ENCODE assay signal across 25 cellular contexts in genomic region chr2:236045264-236046235, GRCh38.
DNase-seq lines count a peak whose midpoint lies in the region; ATAC-seq, FAIRE-seq and TF ChIP-seq lines count a peak whose summit lies in the region.
"Had no signal": no experiment of that assay in that cellular context is flagged by ENCODE, and none has a peak within 500 bp of the region (broad histone marks: within the 10 kb centered on the region; RNA-seq: fewer than 3 reads in every experiment).

No MANE protein-coding gene starts in this region.

- no peaks in the 10 kb centered on the region for H3K79me1 ChIP-seq in mesendoderm (ENCODE audit: low read length)

- H3K36me3 ChIP-seq in bronchial epithelial cell (ENCODE audit: control insufficient read depth, insufficient read depth, low read length) (peaks cover 4% of the 10 kb centered on the region), mesendoderm (ENCODE audit: control insufficient read depth, insufficient read depth, low read length) (no peaks in the 10 kb centered on the region), SJCRH30 (peaks cover 3% of the 10 kb centered on the region)
- H3K36me3 ChIP-seq: uterus had no signal

- H3K4me1 ChIP-seq in mesendoderm (ENCODE audit: control insufficient read depth, low read depth, low read length): no peaks in the 10 kb centered on the region
- no peaks in the 10 kb centered on the region for H3K4me1 ChIP-seq in SJCRH30
- H3K4me1 ChIP-seq: gastroesophageal sphincter, left ventricle myocardium inferior, uterus had no signal

- WGBS in mesendoderm (ENCODE audit: extremely low coverage, insufficient coverage, low lambda C conversion rate): no CpG with 5 or more reads among the region's 25 CpGs

- no peak overlapping the region for H2AK5ac ChIP-seq in mesendoderm (ENCODE audit: low read length)

- intact Hi-C loops in natural killer cell (cut with micrococcal nuclease): no loop called here

- no peak overlapping the region for H2BK120ac ChIP-seq in mesendoderm (ENCODE audit: low read depth, low read length)

- no peak overlapping the region for H3K23ac ChIP-seq in mesendoderm (ENCODE audit: low read length)

- no peaks in the 10 kb centered on the region for H3K9me3 ChIP-seq in SJCRH30 (replicated peaks)
- H3K9me3 ChIP-seq: BLaER1 treated with 17β-estradiol and CSF1 and Interleukin-3, amounts not matched to agents 10 nM and 100 nM; gastroesophageal sphincter; left ventricle myocardium inferior; mucosa of descending colon; suprapubic skin; uterus had no signal

- H3K18ac ChIP-seq in mesendoderm (ENCODE audit: low read length): no peak overlapping the region

- FAIRE-seq in bronchial epithelial cell (lab: Jason Lieb, UNC): no peak
- FAIRE-seq: K562 had no signal

- ATAC-seq in natural killer cell treated with Interleukin-12 subunit alpha and Interleukin-12 subunit beta and Interleukin-15 and Interleukin-18, amount 100 ng/mL, for 72 hours: peak in 1 of 2 donors; percentile 6
- ATAC-seq in natural killer cell (no peak), GM19467 (IDR thresholded peaks at IDR 0.05; ENCODE audit: unreplicated experiment) (no peak)
- ATAC-seq: activated T-cell treated with anti-CD3 and anti-CD28 coated beads, Interleukin-2, amount 50 U/mL, for 72 hours; gastroesophageal sphincter; K562; mucosa of descending colon had no signal

- DNase-seq in natural killer cell treated with Interleukin-12 subunit alpha and Interleukin-12 subunit beta and Interleukin-15 and Interleukin-18, amount 100 ng/mL, for 72 hours (ENCODE audit: low spot score): peak; percentile 55
- DNase-seq in natural killer cell (no peak), bronchial epithelial cell (ENCODE audit: low read depth) (peak; percentile 78), mesendoderm (peak; percentile 61), NCI-H1092 treated with DMSO at 0.1 percent for 48 hours (lab: John Stamatoyannopoulos, UW) (no peak), Kasumi-1 (lab: John Stamatoyannopoulos, UW) (no peak), SJCRH30 (no peak)
- DNase-seq: ACHN; activated naive CD4-positive, alpha-beta T cell treated with anti-CD3 and anti-CD28 coated beads, Interleukin-2, amount 10 ng/mL, durations not matched to agents 7 days and 5 days; activated T-cell treated with anti-CD3 and anti-CD28 coated beads, Interleukin-2, amount 50 U/mL, for 72 hours; central memory CD4-positive, alpha-beta T cell; GF-D8; GM23248; left ventricle myocardium inferior; mucosa of descending colon; NCI-H2081; NCI-H510A treated with DMSO at 0.1 percent for 48 hours; occipital lobe; retina; uterus had no signal

- H3K4me3 ChIP-seq in bronchial epithelial cell (ENCODE audit: low read depth, low read length): no peak overlapping the region
- no peak overlapping the region for H3K4me3 ChIP-seq in mesendoderm (ENCODE audit: low read length)
- H3K4me3 ChIP-seq in SJCRH30: no peak overlapping the region
- H3K4me3 ChIP-seq: BLaER1 treated with 17β-estradiol and CSF1 and Interleukin-3, amounts not matched to agents 10 nM and 100 nM; gastroesophageal sphincter; GM23248; K562; left ventricle myocardium inferior; mucosa of descending colon; suprapubic skin; uterus had no signal

- H3K4me3 Mint-ChIP-seq in natural killer cell treated with Interleukin-12 subunit alpha and Interleukin-12 subunit beta and Interleukin-15 and Interleukin-18, amount 100 ng/mL, for 72 hours: no peak overlapping the region
- no peak overlapping the region for H3K4me3 Mint-ChIP-seq in natural killer cell
- H3K4me3 Mint-ChIP-seq: activated naive CD4-positive, alpha-beta T cell treated with anti-CD3 and anti-CD28 coated beads, Interleukin-2, amount 10 ng/mL, durations not matched to agents 7 days and 5 days; activated T-cell treated with anti-CD3 and anti-CD28 coated beads, Interleukin-2, amount 50 U/mL, for 72 hours had no signal

- H3K27ac Mint-ChIP-seq in natural killer cell treated with Interleukin-12 subunit alpha and Interleukin-12 subunit beta and Interleukin-15 and Interleukin-18, amount 100 ng/mL, for 72 hours: no peak overlapping the region
- no peak overlapping the region for H3K27ac Mint-ChIP-seq in natural killer cell
- H3K27ac Mint-ChIP-seq: activated naive CD4-positive, alpha-beta T cell treated with anti-CD3 and anti-CD28 coated beads, Interleukin-2, amount 10 ng/mL, durations not matched to agents 7 days and 5 days; activated T-cell treated with anti-CD3 and anti-CD28 coated beads, Interleukin-2, amount 50 U/mL, for 72 hours had no signal

- H3K4me2 ChIP-seq in mesendoderm (ENCODE audit: low read length): no peak overlapping the region
- H3K4me2 ChIP-seq: BLaER1 treated with 17β-estradiol and CSF1 and Interleukin-3, amounts not matched to agents 10 nM and 100 nM had no signal

- H3K36me3 Mint-ChIP-seq in natural killer cell treated with Interleukin-12 subunit alpha and Interleukin-12 subunit beta and Interleukin-15 and Interleukin-18, amount 100 ng/mL, for 72 hours: no peaks in the 10 kb centered on the region
- peaks cover 8% of the 10 kb centered on the region for H3K36me3 Mint-ChIP-seq in natural killer cell
- H3K36me3 Mint-ChIP-seq: activated naive CD4-positive, alpha-beta T cell treated with anti-CD3 and anti-CD28 coated beads, Interleukin-2, amount 10 ng/mL, durations not matched to agents 7 days and 5 days had no signal

- H4K5ac ChIP-seq in mesendoderm (ENCODE audit: low read length): no peak overlapping the region

- no peaks in the 10 kb centered on the region for H3K27me3 ChIP-seq in bronchial epithelial cell (ENCODE audit: control insufficient read depth, insufficient read depth, low read length)
- H3K27me3 ChIP-seq in mesendoderm (ENCODE audit: insufficient read depth, low read length, poor library complexity): no peaks in the 10 kb centered on the region
- no peaks in the 10 kb centered on the region for H3K27me3 ChIP-seq in SJCRH30
- H3K27me3 ChIP-seq: BLaER1 treated with 17β-estradiol and CSF1 and Interleukin-3, amounts not matched to agents 10 nM and 100 nM; gastroesophageal sphincter; suprapubic skin; uterus had no signal

- H3K9me3 Mint-ChIP-seq in natural killer cell treated with Interleukin-12 subunit alpha and Interleukin-12 subunit beta and Interleukin-15 and Interleukin-18, amount 100 ng/mL, for 72 hours: no peaks in the 10 kb centered on the region
- H3K9me3 Mint-ChIP-seq in natural killer cell: no peaks in the 10 kb centered on the region
- H3K9me3 Mint-ChIP-seq: activated naive CD4-positive, alpha-beta T cell treated with anti-CD3 and anti-CD28 coated beads, Interleukin-2, amount 10 ng/mL, durations not matched to agents 7 days and 5 days; activated T-cell treated with anti-CD3 and anti-CD28 coated beads, Interleukin-2, amount 50 U/mL, for 72 hours had no signal

- no peak overlapping the region for H2BK5ac ChIP-seq in mesendoderm (ENCODE audit: low read length)

- H3K27ac ChIP-seq in mesendoderm (ENCODE audit: low read depth, low read length) (no peak overlapping the region), SJCRH30 (no peak overlapping the region)
- H3K27ac ChIP-seq: BLaER1 treated with 17β-estradiol and CSF1 and Interleukin-3, amounts not matched to agents 10 nM and 100 nM; gastroesophageal sphincter; GM23248; left ventricle myocardium inferior; suprapubic skin; uterus had no signal

- no peaks in the 10 kb centered on the region for H3K27me3 Mint-ChIP-seq in natural killer cell treated with Interleukin-12 subunit alpha and Interleukin-12 subunit beta and Interleukin-15 and Interleukin-18, amount 100 ng/mL, for 72 hours
- no peaks in the 10 kb centered on the region for H3K27me3 Mint-ChIP-seq in natural killer cell (ENCODE audit: low read depth in 2 of 2)

- H3K9ac ChIP-seq in mesendoderm (ENCODE audit: low read length): no peak overlapping the region
- H3K9ac ChIP-seq: BLaER1 treated with 17β-estradiol and CSF1 and Interleukin-3, amounts not matched to agents 10 nM and 100 nM; GM23248 had no signal

- no peak overlapping the region for H2BK15ac ChIP-seq in mesendoderm (replicated peaks; ENCODE audit: low read depth)

- H3K56ac ChIP-seq in mesendoderm (ENCODE audit: low read length): no peak overlapping the region

- no peaks in the 10 kb centered on the region for H3K79me2 ChIP-seq in mesendoderm (ENCODE audit: control insufficient read depth, insufficient read depth, low read length)

- no peak overlapping the region for H4K8ac ChIP-seq in mesendoderm (ENCODE audit: low read depth, low read length)

- no peak overlapping the region for H3K4ac ChIP-seq in mesendoderm (ENCODE audit: low read depth, low read length)

- no peak for TF ChIP-seq CTCF in natural killer cell (IDR thresholded peaks at IDR 0.05)
- TF ChIP-seq CTCF in bronchial epithelial cell (IDR thresholded peaks at IDR 0.05; ENCODE audit: insufficient read depth, low read length, severe bottlenecking): no peak

- peaks cover 6 to 8% of the 10 kb centered on the region in 2 donors for H3K4me1 Mint-ChIP-seq in natural killer cell treated with Interleukin-12 subunit alpha and Interleukin-12 subunit beta and Interleukin-15 and Interleukin-18, amount 100 ng/mL, for 72 hours (ENCODE audit: low read depth in 2 of 2)
- H3K4me1 Mint-ChIP-seq in natural killer cell: peaks cover 0 to 6% of the 10 kb centered on the region in 2 donors

Comparison
In these comparisons a context has a peak if more than half of its experiments do, and no peak if none do; other contexts are left out.
1. DNase-seq: peak in natural killer cell treated with Interleukin-12 subunit alpha and Interleukin-12 subunit beta and Interleukin-15 and Interleukin-18, amount 100 ng/mL, for 72 hours (single experiment), bronchial epithelial cell (single experiment) and mesendoderm (single experiment); none in natural killer cell (single experiment), NCI-H1092 treated with DMSO at 0.1 percent for 48 hours (single experiment), Kasumi-1 (0 of 2) and SJCRH30 (0 of 2).